11 cellular contexts compared by ENCODE assay signal in the genomic region with DNA sequence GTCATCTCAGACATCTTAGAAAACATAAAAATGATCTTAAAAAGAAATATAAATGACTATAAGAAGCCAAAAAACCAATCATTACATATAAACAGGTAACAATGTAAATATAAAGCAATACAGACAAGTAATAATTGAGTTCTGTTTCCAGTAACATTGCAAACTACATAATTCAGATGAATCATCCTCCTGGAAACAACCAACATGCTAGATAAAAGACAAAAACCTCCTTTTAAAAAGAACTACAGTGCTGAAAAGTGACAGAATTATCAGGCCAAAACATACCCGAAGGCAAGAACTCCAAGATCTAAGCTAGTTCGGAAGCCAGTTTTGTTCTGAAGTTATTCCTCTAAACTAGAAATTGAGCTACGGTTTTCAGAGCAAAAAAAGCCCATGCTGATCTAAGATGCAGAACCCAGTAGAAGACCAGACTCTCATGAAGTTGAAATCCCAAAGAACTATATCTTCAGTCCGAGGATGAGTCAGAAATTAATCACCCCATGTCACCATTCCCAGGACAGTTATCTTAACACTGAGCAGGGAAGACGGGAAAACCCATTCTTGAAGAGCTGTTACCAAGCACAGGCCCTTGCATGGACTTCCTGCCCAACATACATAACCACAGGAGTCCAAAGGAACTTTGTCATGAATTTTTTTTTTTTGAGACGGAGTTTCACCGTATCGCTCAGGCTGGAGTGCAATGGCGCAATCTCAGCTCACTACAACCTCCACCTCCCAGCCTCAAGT. TPM values are rescaled to one million over a fixed set of nuclear protein-coding genes. Genes with fewer than 3 reads are reported as not detected.
DNase-seq lines count a peak whose midpoint lies in the region; ATAC-seq, FAIRE-seq and TF ChIP-seq lines count a peak whose summit lies in the region.
"Had no signal": no experiment of that assay in that cellular context is flagged by ENCODE, and none has a peak within 500 bp of the region (broad histone marks: within the 10 kb centered on the region; RNA-seq: fewer than 3 reads in every experiment).

No MANE protein-coding gene starts in this region.

- no peak overlapping the region for H3K4me3 ChIP-seq in K562
- no peak overlapping the region for H3K4me3 ChIP-seq in aorta (ENCODE audit: low read length in 2 of 2)

- H3K9ac ChIP-seq in K562 (ENCODE audit: insufficient read depth in 1 of 2, low read depth in 2 of 2, low read length in 2 of 2): no peak overlapping the region

- TF ChIP-seq EP300 in K562 (IDR thresholded peaks at IDR 0.05; ENCODE audit: low read length): no peak

- H3K4me2 ChIP-seq in K562 (ENCODE audit: insufficient read depth, low read length): no peak overlapping the region; the same call in 1 of the 2 replicates

- H3K27me3 ChIP-seq in K562 (ENCODE audit: control insufficient read depth in 2 of 2, insufficient read depth in 2 of 2, low read length in 2 of 2): no peaks in the 10 kb centered on the region
- H3K27me3 ChIP-seq in aorta (ENCODE audit: control insufficient read depth in 1 of 2, insufficient read depth in 2 of 2, low read length in 1 of 2): no peaks in the 10 kb centered on the region

- no peak for DNase-seq in activated T-cell treated with anti-CD3 and anti-CD28 coated beads, Interleukin-2, amount 50 U/mL, for 72 hours
- DNase-seq in activated T-cell treated with anti-CD3 and anti-CD28 coated beads, Interleukin-2, amount 50 U/mL, for 1 hour: no peak
- DNase-seq in K562 (ENCODE audit: extremely low read depth in 1 of 4, low spot score in 3 of 4) (no peak), left ventricle myocardium superior (no peak), aorta (peak in 1 of 2 donors; percentile 45), NCI-H1694 (lab: John Stamatoyannopoulos, UW) (no peak), NCI-H2227 treated with DMSO at 0.1 percent for 48 hours (lab: John Stamatoyannopoulos, UW) (no peak)
- DNase-seq in activated naive CD8-positive, alpha-beta T cell treated with anti-CD3 and anti-CD28 coated beads, Interleukin-2, amount 50 U/mL, for 24 hours: no peak
- DNase-seq: Kasumi-1 had no signal

- H3K4me1 Mint-ChIP-seq in activated T-cell treated with anti-CD3 and anti-CD28 coated beads, Interleukin-2, amount 50 U/mL, for 72 hours (ENCODE audit: low read depth): no peaks in the 10 kb centered on the region
- no peaks in the 10 kb centered on the region for H3K4me1 Mint-ChIP-seq in activated naive CD8-positive, alpha-beta T cell treated with anti-CD3 and anti-CD28 coated beads, Interleukin-2, amount 50 U/mL, for 24 hours

- H3K27ac ChIP-seq in K562 (ENCODE audit: extremely low read depth, low read depth, low read length) (no peak overlapping the region), aorta (ENCODE audit: low read depth in 1 of 2, low read length in 2 of 2) (no peak overlapping the region)
- H3K27ac ChIP-seq: 22Rv1 had no signal

- H3K9me3 Mint-ChIP-seq in activated T-cell treated with anti-CD3 and anti-CD28 coated beads, Interleukin-2, amount 50 U/mL, for 72 hours: no peaks in the 10 kb centered on the region
- H3K9me3 Mint-ChIP-seq in activated naive CD8-positive, alpha-beta T cell treated with anti-CD3 and anti-CD28 coated beads, Interleukin-2, amount 50 U/mL, for 24 hours: no peaks in the 10 kb centered on the region

- POLR2A ChIA-PET in K562 (lab: Yijun Ruan, JAX): interaction anchor here (0.9 to 2.7 kb wide), 7 partner anchors 9 to 18 kb away, joined by 3 to 8 read pairs (median 4); a partner anchor contains a TSS

- H3K9me3 ChIP-seq in K562 (replicated peaks; ENCODE audit: control insufficient read depth, insufficient read depth, low read depth, low read length) (no peaks in the 10 kb centered on the region), aorta (ENCODE audit: control insufficient read depth, low read length) (no peaks in the 10 kb centered on the region)

- peak overlapping the region; percentile 68 for H3K27ac Mint-ChIP-seq in activated T-cell treated with anti-CD3 and anti-CD28 coated beads, Interleukin-2, amount 50 U/mL, for 72 hours
- no peak overlapping the region for H3K27ac Mint-ChIP-seq in activated naive CD8-positive, alpha-beta T cell treated with anti-CD3 and anti-CD28 coated beads, Interleukin-2, amount 50 U/mL, for 24 hours

- no peaks in the 10 kb centered on the region for H3K79me2 ChIP-seq in K562 (ENCODE audit: control insufficient read depth, insufficient read depth, low read length)

- WGBS in K562 (ENCODE audit: insufficient coverage, low coverage, missing lambda C conversion rate): 58% methylated on average over 9 of the region's 9 CpGs
- WGBS in aorta, 2 donors: 48 to 53% methylated on average over 9 of the region's 9 CpGs

- no peak overlapping the region for H3K4me3 Mint-ChIP-seq in activated T-cell treated with anti-CD3 and anti-CD28 coated beads, Interleukin-2, amount 50 U/mL, for 72 hours
- no peak overlapping the region for H3K4me3 Mint-ChIP-seq in activated naive CD8-positive, alpha-beta T cell treated with anti-CD3 and anti-CD28 coated beads, Interleukin-2, amount 50 U/mL, for 24 hours

- BruUV-seq in K562 (replicated peaks; lab: Mats Ljungman, UMichigan): no TSS peak

- intact Hi-C loops in K562 (cut with micrococcal nuclease) (no loop called here), left ventricle myocardium superior (cut with micrococcal nuclease) (no loop called here), aorta (cut with DNase I) (no loop called here)

- no peak for TF ChIP-seq POLR2A in K562 (conservative IDR thresholded peaks at IDR 0.05)

- no peak for ATAC-seq in activated T-cell treated with anti-CD3 and anti-CD28 coated beads, Interleukin-2, amount 50 U/mL, for 72 hours (replicated peaks in 1 of 2)
- ATAC-seq in K562 (peak; percentile 25; the same call in 1 of the 3 replicates), left ventricle myocardium superior (peak; percentile 79), aorta (ENCODE audit: low FRiP score) (peak; percentile 64)
- ATAC-seq in activated naive CD8-positive, alpha-beta T cell treated with anti-CD3 and anti-CD28 coated beads, Interleukin-2, amount 50 U/mL, for 24 hours: no peak

- H4K20me1 ChIP-seq in K562 (replicated peaks; ENCODE audit: control insufficient read depth, insufficient read depth, low read length): no peaks in the 10 kb centered on the region

- in situ Hi-C loops in K562 (cut with MboI): loop anchor here (25.0 kb wide), 1 partner anchor 946 kb away; a partner anchor contains a TSS

- H3K9me1 ChIP-seq in K562 (ENCODE audit: control insufficient read depth, insufficient read depth, low read length): no peaks in the 10 kb centered on the region

- no peaks in the 10 kb centered on the region for H3K27me3 Mint-ChIP-seq in activated T-cell treated with anti-CD3 and anti-CD28 coated beads, Interleukin-2, amount 50 U/mL, for 72 hours (ENCODE audit: low read depth)
- H3K27me3 Mint-ChIP-seq in activated naive CD8-positive, alpha-beta T cell treated with anti-CD3 and anti-CD28 coated beads, Interleukin-2, amount 50 U/mL, for 24 hours: no peaks in the 10 kb centered on the region

- TF ChIP-seq RAD21 in K562 (CRISPR knock-in tag; conservative IDR thresholded peaks at IDR 0.05 in 1 of 2, IDR thresholded peaks at IDR 0.05 in 1 of 2): no peak

- H3K4me1 ChIP-seq in K562 (replicated peaks in 1 of 2; ENCODE audit: control insufficient read depth in 2 of 2, insufficient read depth in 2 of 2, low read length in 2 of 2) (no peaks in the 10 kb centered on the region; a peak in 1 of 5 replicates), aorta (ENCODE audit: control insufficient read depth in 1 of 2, insufficient read depth in 2 of 2, low read length in 2 of 2) (peaks cover 0 to 3% of the 10 kb centered on the region in 2 donors)

- CTCF ChIA-PET in K562 (lab: Yijun Ruan, JAX; ENCODE audit: low intra/inter-chr PET ratio): no interaction called here

- H3K36me3 ChIP-seq in K562 (ENCODE audit: control insufficient read depth, insufficient read depth, low read length): peaks cover 80% of the 10 kb centered on the region
- peaks cover 5 to 11% of the 10 kb centered on the region in 2 donors for H3K36me3 ChIP-seq in aorta (ENCODE audit: control insufficient read depth in 1 of 2, insufficient read depth in 2 of 2, low read length in 1 of 2)

- no peak for TF ChIP-seq CTCF in K562 (IDR thresholded peaks at IDR 0.05 in 2 of 3, conservative IDR thresholded peaks at IDR 0.05 in 1 of 3; ENCODE audit: insufficient read depth in 2 of 3, low read depth in 1 of 3, low read length in 3 of 3)

- peaks cover 5 to 22% of the 10 kb centered on the region in 2 donors for H3K36me3 Mint-ChIP-seq in activated T-cell treated with anti-CD3 and anti-CD28 coated beads, Interleukin-2, amount 50 U/mL, for 72 hours (ENCODE audit: insufficient read depth in 2 of 2)
- H3K36me3 Mint-ChIP-seq in activated naive CD8-positive, alpha-beta T cell treated with anti-CD3 and anti-CD28 coated beads, Interleukin-2, amount 50 U/mL, for 24 hours (ENCODE audit: low read depth): peaks cover 47% of the 10 kb centered on the region

- FAIRE-seq in K562 (lab: Jason Lieb, UNC): no peak
- FAIRE-seq: endometrium had no signal

- H2AFZ ChIP-seq in K562 (ENCODE audit: low read depth, low read length): no peak overlapping the region

RNA-seq across cellular contexts. Expression of a gene that starts 9.8 kb away (rescaled TPM):
- 10 to 100 TPM; 22.4 to 34.1 TPM for total RNA-seq in activated T-cell treated with anti-CD3 and anti-CD28 coated beads, Interleukin-2, amount 50 U/mL, for 72 hours
- 90.0 and 184 TPM in 2 replicates for total RNA-seq in K562 (2011; cell fraction: chromatin; rRNA removed; ENCODE audit: low replicate concordance)
- total RNA-seq in K562 (2011; cell fraction: nucleolus; rRNA removed): 52.2 and 54.9 TPM in 2 replicates
- total RNA-seq in K562 (2011; cell fraction: nucleoplasm; rRNA removed): 80.7 and 101 TPM in 2 replicates
- total RNA-seq in K562 (2014; rRNA removed) (19.1 TPM in 2 replicates), K562 (2014; rRNA removed; fragmentation: Illumina TruSeq; extraction: Trizol) (54.5 and 62.2 TPM in 2 replicates), K562 (2015; rRNA removed; fragmentation: Illumina TruSeq; extraction: Trizol) (32.2 and 36.6 TPM in 2 replicates), K562 (2021) (49.0 and 50.5 TPM in 2 replicates), left ventricle myocardium superior (13.2 TPM), aorta (10 to 100 TPM; 58.3 to 61.0 TPM)
- polyA plus RNA-seq in K562 (2011; rRNA removed) (81.8 and 87.7 TPM in 2 replicates), K562 (2014; fragmentation: Illumina TruSeq; extraction: Trizol) (28.4 and 30.5 TPM in 2 replicates), K562 (2014; fragmentation: Nextera tagmentation; extraction: Ambion mirVana) (100 to 1,000 TPM in 1 of 2 experiments, 10 to 100 TPM in 1; 75.3 to 107 TPM), K562 (2014; rRNA removed) (21.2 and 21.7 TPM in 2 replicates), aorta (10 to 100 TPM in 1 of 2 donors, 1 to 10 TPM in 1; 5.8 to 15.2 TPM)
- 13.6 and 29.2 TPM in 2 replicates for polyA plus RNA-seq in K562 (2011; cell fraction: cytosol; rRNA removed)
- 51.7 and 119 TPM in 2 replicates for polyA plus RNA-seq in K562 (2011; cell fraction: nucleus; rRNA removed)
- 37.9 and 42.6 TPM in 2 replicates for polyA plus RNA-seq in K562 (2012)
- 288 and 342 TPM in 2 replicates for polyA minus RNA-seq in K562 (2011; rRNA and poly(A)+ RNA removed)
- 46.5 and 54.5 TPM in 2 replicates for polyA minus RNA-seq in K562 (2011; cell fraction: cytosol; rRNA and poly(A)+ RNA removed)
- polyA minus RNA-seq in K562 (2011; cell fraction: nucleus; rRNA and poly(A)+ RNA removed): 59.1 and 142 TPM in 2 replicates

RNA-seq across cellular contexts. Expression of a gene that starts 9.9 kb away (rescaled TPM):
- total RNA-seq in activated T-cell treated with anti-CD3 and anti-CD28 coated beads, Interleukin-2, amount 50 U/mL, for 72 hours: 1 to 10 TPM; 2.8 to 3.4 TPM
- total RNA-seq in K562 (2011; cell fraction: chromatin; rRNA removed; ENCODE audit: low replicate concordance): 4.1 and 8.3 TPM in 2 replicates
- total RNA-seq in K562 (2011; cell fraction: nucleolus; rRNA removed): 4.3 and 5.0 TPM in 2 replicates
- total RNA-seq in K562 (2011; cell fraction: nucleoplasm; rRNA removed): 6.2 and 6.4 TPM in 2 replicates
- total RNA-seq in K562 (2014; rRNA removed) (1.5 and 1.8 TPM in 2 replicates), K562 (2014; rRNA removed; fragmentation: Illumina TruSeq; extraction: Trizol) (1.8 and 1.9 TPM in 2 replicates), K562 (2015; rRNA removed; fragmentation: Illumina TruSeq; extraction: Trizol) (1.6 TPM in 2 replicates), K562 (2021) (1.7 and 2.0 TPM in 2 replicates), left ventricle myocardium superior (2.8 TPM), aorta (1 to 10 TPM; 4.7 to 5.0 TPM)
- polyA plus RNA-seq in K562 (2011; rRNA removed) (4.7 and 4.8 TPM in 2 replicates), K562 (2014; fragmentation: Illumina TruSeq; extraction: Trizol) (2.0 and 2.1 TPM in 2 replicates), K562 (2014; fragmentation: Nextera tagmentation; extraction: Ambion mirVana) (1 to 10 TPM; 2.5 to 3.6 TPM), K562 (2014; rRNA removed) (1.8 and 2.6 TPM in 2 replicates), aorta (1 to 10 TPM; 3.9 to 7.3 TPM)
- 1.1 and 2.8 TPM in 2 replicates for polyA plus RNA-seq in K562 (2011; cell fraction: cytosol; rRNA removed)
- polyA plus RNA-seq in K562 (2011; cell fraction: nucleus; rRNA removed): 3.9 and 7.0 TPM in 2 replicates
- 1.6 and 3.9 TPM in 2 replicates for polyA plus RNA-seq in K562 (2012)
- polyA minus RNA-seq in K562 (2011; rRNA and poly(A)+ RNA removed): 3.7 and 6.2 TPM in 2 replicates
- 1.2 and 1.4 TPM in 2 replicates for polyA minus RNA-seq in K562 (2011; cell fraction: cytosol; rRNA and poly(A)+ RNA removed)
- 2.8 and 7.2 TPM in 2 replicates for polyA minus RNA-seq in K562 (2011; cell fraction: nucleus; rRNA and poly(A)+ RNA removed)

Comparison
In these comparisons a context has a peak if more than half of its experiments do, and no peak if none do; other contexts are left out.
1. ATAC-seq: peak in K562 (single experiment), left ventricle myocardium superior (single experiment) and aorta (single experiment); none in activated T-cell treated with anti-CD3 and anti-CD28 coated beads, Interleukin-2, amount 50 U/mL, for 72 hours (0 of 2) and activated naive CD8-positive, alpha-beta T cell treated with anti-CD3 and anti-CD28 coated beads, Interleukin-2, amount 50 U/mL, for 24 hours (single experiment).